In genomic region chr3:58000306-58000705, GRCh38 we compare ENCODE assay signal across 17 cellular contexts. TPM values are rescaled to one million over a fixed set of nuclear protein-coding genes. Genes with fewer than 3 reads are reported as not detected.
DNase-seq lines count a peak whose midpoint lies in the region; ATAC-seq and TF ChIP-seq lines count a peak whose summit lies in the region.
"Had no signal": no experiment of that assay in that cellular context is flagged by ENCODE, and none has a peak within 500 bp of the region (broad histone marks: within the 10 kb centered on the region; RNA-seq: fewer than 3 reads in every experiment).

No MANE protein-coding gene starts in this region.

- CTCF ChIA-PET in HEK293 (lab: Yijun Ruan, JAX): no interaction called here

- peak overlapping the region; percentile 17 for H3K9ac ChIP-seq in smooth muscle cell (ENCODE audit: low read depth)

- H3K4me3 ChIP-seq in HEK293 (ENCODE audit: low read depth, low read length) (no peak overlapping the region), RWPE2 (ENCODE audit: severe bottlenecking) (no peak overlapping the region), smooth muscle cell (no peak overlapping the region), dorsolateral prefrontal cortex (no peak overlapping the region)
- H3K4me3 ChIP-seq: SK-N-MC had no signal

- POLR2A ChIA-PET in HEK293 (lab: Yijun Ruan, JAX): no interaction called here

- ATAC-seq in RWPE2 (ENCODE audit: low read depth): no peak
- no peak for ATAC-seq in foreskin keratinocyte
- ATAC-seq: HCT116, Right ventricle myocardium inferior had no signal

- H3K27ac ChIP-seq in HEK293 (ENCODE audit: extremely low read depth, low read depth, low read length): no peak overlapping the region
- peak overlapping the region; percentile 96 for H3K27ac ChIP-seq in RWPE2 (ENCODE audit: poor library complexity, severe bottlenecking)
- H3K27ac ChIP-seq in foreskin keratinocyte: peak overlapping the region; percentile 38
- peak overlapping the region; percentile 86 for H3K27ac ChIP-seq in smooth muscle cell (ENCODE audit: low read depth)
- H3K27ac ChIP-seq in dorsolateral prefrontal cortex: no peak overlapping the region
- H3K27ac ChIP-seq: HL-60, SK-N-MC had no signal

- H3K4me2 ChIP-seq in smooth muscle cell: no peak overlapping the region

- WGBS in smooth muscle cell (ENCODE audit: low lambda C conversion rate): 99% methylated on average over 5 of the region's 5 CpGs

- peaks cover 4% of the 10 kb centered on the region for H3F3A ChIP-seq in smooth muscle cell (ENCODE audit: low read depth)

- H2AFZ ChIP-seq in smooth muscle cell (ENCODE audit: low read depth): no peak overlapping the region

- no peaks in the 10 kb centered on the region for H3K9me3 ChIP-seq in HEK293 (ENCODE audit: control insufficient read depth, insufficient read depth, low read depth, low read length)
- no peaks in the 10 kb centered on the region for H3K9me3 ChIP-seq in RWPE2 (ENCODE audit: severe bottlenecking)
- no peaks in the 10 kb centered on the region for H3K9me3 ChIP-seq in smooth muscle cell (replicated peaks; ENCODE audit: low read depth)

- DNase-seq in RWPE2 (ENCODE audit: low spot score): no peak
- no peak for DNase-seq in foreskin keratinocyte
- DNase-seq in smooth muscle cell (lab: John Stamatoyannopoulos, UW; ENCODE audit: unreplicated experiment): no peak
- no peak for DNase-seq in NCI-H2081 (lab: John Stamatoyannopoulos, UW)
- no peak for DNase-seq in glomerular visceral epithelial cell (ENCODE audit: extremely low spot score)
- DNase-seq in dorsolateral prefrontal cortex: no peak
- DNase-seq: CD8-positive, alpha-beta memory T cell; EL; KG1; NCI-H1092 treated with DMSO at 0.1 percent for 48 hours; NCI-H1694 treated with DMSO at 0.1 percent for 48 hours; NCI-H69 had no signal

- no peaks in the 10 kb centered on the region for H3K36me3 ChIP-seq in HEK293 (ENCODE audit: control insufficient read depth in 2 of 2, insufficient read depth in 1 of 2, low read length in 2 of 2)
- H3K36me3 ChIP-seq in RWPE2 (ENCODE audit: low read depth): no peaks in the 10 kb centered on the region
- H3K36me3 ChIP-seq in smooth muscle cell (ENCODE audit: low read depth): no peaks in the 10 kb centered on the region

- H4K20me1 ChIP-seq in smooth muscle cell (ENCODE audit: low read depth): no peaks in the 10 kb centered on the region

- H3K27me3 ChIP-seq in RWPE2 (ENCODE audit: insufficient read depth, poor library complexity, severe bottlenecking): no peaks in the 10 kb centered on the region
- H3K27me3 ChIP-seq in foreskin keratinocyte: no peaks in the 10 kb centered on the region
- H3K27me3 ChIP-seq in smooth muscle cell (ENCODE audit: low read depth): no peaks in the 10 kb centered on the region
- H3K27me3 ChIP-seq in dorsolateral prefrontal cortex: no peaks in the 10 kb centered on the region

- no peaks in the 10 kb centered on the region for H3K79me2 ChIP-seq in smooth muscle cell (ENCODE audit: low read depth)

- TF ChIP-seq CTCF in HEK293 (tag by site-specific recombination; IDR thresholded peaks at IDR 0.05) (no peak), RWPE2 (IDR thresholded peaks at IDR 0.05; ENCODE audit: poor library complexity, severe bottlenecking) (no peak), foreskin keratinocyte (conservative IDR thresholded peaks at IDR 0.05) (no peak), smooth muscle cell (IDR thresholded peaks at IDR 0.05; ENCODE audit: borderline replicate concordance, insufficient read depth, poor library complexity, severe bottlenecking) (no peak), dorsolateral prefrontal cortex (IDR thresholded peaks at IDR 0.05 in 54 of 56, conservative IDR thresholded peaks at IDR 0.05 in 2 of 56; ENCODE audit: low read depth in 1 of 56, partially characterized antibody in 56 of 56) (no peak)

- intact Hi-C loops in dorsolateral prefrontal cortex (cut with DNase I): no loop called here

- H3K4me1 ChIP-seq in HEK293 (ENCODE audit: control insufficient read depth, insufficient read depth, low read length) (no peaks in the 10 kb centered on the region), RWPE2 (ENCODE audit: insufficient read depth, poor library complexity, severe bottlenecking) (peaks cover 49% of the 10 kb centered on the region), foreskin keratinocyte (peaks cover 41% of the 10 kb centered on the region), smooth muscle cell (ENCODE audit: low read depth) (no peaks in the 10 kb centered on the region)

TF ChIP-seq in HEK293, 187 proteins besides CTCF, POLR2A, EP300 and RAD21:
- TF ChIP-seq ZNF121 (tag by site-specific recombination; IDR thresholded peaks at IDR 0.05) (peak; percentile 85), TSHZ1 (tag by site-specific recombination; IDR thresholded peaks at IDR 0.05; ENCODE audit: borderline replicate concordance) (no peak)

RNA-seq across cellular contexts. Expression of gene FLNB, which starts 7.9 kb away (rescaled TPM):
- total RNA-seq in foreskin keratinocyte (399 and 593 TPM in 2 replicates), smooth muscle cell (106 and 145 TPM in 2 replicates), dorsolateral prefrontal cortex (10 to 100 TPM; 29.4 to 98.8 (median 48.0) TPM)
- polyA plus RNA-seq in foreskin keratinocyte (317 and 485 TPM in 2 replicates), smooth muscle cell (52.7 and 85.9 TPM in 2 replicates)

Comparison
In these comparisons a context has a peak if more than half of its experiments do, and no peak if none do; other contexts are left out.
1. H3K27ac ChIP-seq: peak in RWPE2 (single experiment), foreskin keratinocyte (single experiment) and smooth muscle cell (single experiment); none in HEK293 (single experiment) and dorsolateral prefrontal cortex (0 of 59).